In the genomic region with DNA sequence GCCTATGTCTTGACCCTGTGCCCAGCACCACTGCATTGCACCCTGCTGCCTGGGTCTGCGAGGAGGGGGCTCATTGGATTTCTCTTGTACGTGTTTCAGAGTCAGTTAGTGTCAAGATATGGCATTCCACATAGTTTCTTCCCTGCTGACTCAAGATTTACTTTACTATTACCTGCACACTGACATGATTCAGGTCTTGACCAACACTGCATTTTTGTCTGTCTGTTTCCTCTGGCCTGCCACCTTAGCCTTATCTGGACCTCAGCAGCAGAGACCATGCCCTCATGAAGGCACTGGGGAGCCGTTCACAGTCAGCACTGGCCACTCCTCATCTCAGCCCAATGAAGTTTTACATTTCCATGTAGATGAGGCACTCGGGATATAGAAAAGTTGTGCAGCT, we compare ENCODE assay signal across 1 cellular context.
TF ChIP-seq lines count a peak whose summit lies in the region.

No MANE protein-coding gene starts in this region.

TF ChIP-seq in K562, 482 proteins besides CTCF, POLR2A, EP300 and RAD21 (continued from another document):
- TF ChIP-seq MBD1 (CRISPR knock-in tag; IDR thresholded peaks at IDR 0.05) (no peak), CBFB (CRISPR knock-in tag; IDR thresholded peaks at IDR 0.05) (no peak), ZNF121 (CRISPR knock-in tag; conservative IDR thresholded peaks at IDR 0.05) (no peak), CHD2 (IDR thresholded peaks at IDR 0.05; ENCODE audit: low read depth, low read length) (no peak), FOXP4 (CRISPR knock-in tag; IDR thresholded peaks at IDR 0.05; ENCODE audit: borderline replicate concordance) (no peak), KAT2B (IDR thresholded peaks at IDR 0.05; ENCODE audit: low read depth, low read length) (no peak), EGR1 (conservative IDR thresholded peaks at IDR 0.05) (no peak), CAMTA2 (CRISPR knock-in tag; conservative IDR thresholded peaks at IDR 0.05) (no peak), SREBF2 (CRISPR knock-in tag; IDR thresholded peaks at IDR 0.05) (no peak), HMG20B (CRISPR knock-in tag; IDR thresholded peaks at IDR 0.05) (no peak), SIN3B (IDR thresholded peaks at IDR 0.05; ENCODE audit: low read depth) (no peak), HNRNPL (IDR thresholded peaks at IDR 0.05; ENCODE audit: low read depth, low read length) (0 out of 2 replicates have a peak, but pooled peaks have one; percentile 25), NR1H2 (CRISPR knock-in tag; IDR thresholded peaks at IDR 0.05) (no peak), ZNF445 (CRISPR knock-in tag; IDR thresholded peaks at IDR 0.05; ENCODE audit: low read depth) (no peak), BDP1 (IDR thresholded peaks at IDR 0.05; ENCODE audit: insufficient read depth, insufficient read length) (no peak), ZNF592 (IDR thresholded peaks at IDR 0.05) (peak; percentile 75), GABPB1 (CRISPR knock-in tag; IDR thresholded peaks at IDR 0.05) (no peak), TGIF2 (CRISPR knock-in tag; IDR thresholded peaks at IDR 0.05) (no peak), IFI16 (CRISPR knock-in tag; IDR thresholded peaks at IDR 0.05) (no peak), ZNF717 (CRISPR knock-in tag; IDR thresholded peaks at IDR 0.05) (no peak), SMAD4 (CRISPR knock-in tag; conservative IDR thresholded peaks at IDR 0.05) (0 out of 2 replicates have a peak, but pooled peaks have one; percentile 26), CCAR2 (IDR thresholded peaks at IDR 0.05; ENCODE audit: low read depth, low read length) (no peak), HNRNPUL1 (IDR thresholded peaks at IDR 0.05; ENCODE audit: low read length) (no peak), ZNF830 (CRISPR knock-in tag; IDR thresholded peaks at IDR 0.05) (no peak)
- TF ChIP-seq, protein P1, sequence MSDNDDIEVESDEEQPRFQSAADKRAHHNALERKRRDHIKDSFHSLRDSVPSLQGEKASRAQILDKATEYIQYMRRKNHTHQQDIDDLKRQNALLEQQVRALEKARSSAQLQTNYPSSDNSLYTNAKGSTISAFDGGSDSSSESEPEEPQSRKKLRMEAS (CRISPR knock-in tag; IDR thresholded peaks at IDR 0.05) = 0 out of 2 replicates have a peak, but pooled peaks have one; percentile 24
- TF ChIP-seq, protein P2, sequence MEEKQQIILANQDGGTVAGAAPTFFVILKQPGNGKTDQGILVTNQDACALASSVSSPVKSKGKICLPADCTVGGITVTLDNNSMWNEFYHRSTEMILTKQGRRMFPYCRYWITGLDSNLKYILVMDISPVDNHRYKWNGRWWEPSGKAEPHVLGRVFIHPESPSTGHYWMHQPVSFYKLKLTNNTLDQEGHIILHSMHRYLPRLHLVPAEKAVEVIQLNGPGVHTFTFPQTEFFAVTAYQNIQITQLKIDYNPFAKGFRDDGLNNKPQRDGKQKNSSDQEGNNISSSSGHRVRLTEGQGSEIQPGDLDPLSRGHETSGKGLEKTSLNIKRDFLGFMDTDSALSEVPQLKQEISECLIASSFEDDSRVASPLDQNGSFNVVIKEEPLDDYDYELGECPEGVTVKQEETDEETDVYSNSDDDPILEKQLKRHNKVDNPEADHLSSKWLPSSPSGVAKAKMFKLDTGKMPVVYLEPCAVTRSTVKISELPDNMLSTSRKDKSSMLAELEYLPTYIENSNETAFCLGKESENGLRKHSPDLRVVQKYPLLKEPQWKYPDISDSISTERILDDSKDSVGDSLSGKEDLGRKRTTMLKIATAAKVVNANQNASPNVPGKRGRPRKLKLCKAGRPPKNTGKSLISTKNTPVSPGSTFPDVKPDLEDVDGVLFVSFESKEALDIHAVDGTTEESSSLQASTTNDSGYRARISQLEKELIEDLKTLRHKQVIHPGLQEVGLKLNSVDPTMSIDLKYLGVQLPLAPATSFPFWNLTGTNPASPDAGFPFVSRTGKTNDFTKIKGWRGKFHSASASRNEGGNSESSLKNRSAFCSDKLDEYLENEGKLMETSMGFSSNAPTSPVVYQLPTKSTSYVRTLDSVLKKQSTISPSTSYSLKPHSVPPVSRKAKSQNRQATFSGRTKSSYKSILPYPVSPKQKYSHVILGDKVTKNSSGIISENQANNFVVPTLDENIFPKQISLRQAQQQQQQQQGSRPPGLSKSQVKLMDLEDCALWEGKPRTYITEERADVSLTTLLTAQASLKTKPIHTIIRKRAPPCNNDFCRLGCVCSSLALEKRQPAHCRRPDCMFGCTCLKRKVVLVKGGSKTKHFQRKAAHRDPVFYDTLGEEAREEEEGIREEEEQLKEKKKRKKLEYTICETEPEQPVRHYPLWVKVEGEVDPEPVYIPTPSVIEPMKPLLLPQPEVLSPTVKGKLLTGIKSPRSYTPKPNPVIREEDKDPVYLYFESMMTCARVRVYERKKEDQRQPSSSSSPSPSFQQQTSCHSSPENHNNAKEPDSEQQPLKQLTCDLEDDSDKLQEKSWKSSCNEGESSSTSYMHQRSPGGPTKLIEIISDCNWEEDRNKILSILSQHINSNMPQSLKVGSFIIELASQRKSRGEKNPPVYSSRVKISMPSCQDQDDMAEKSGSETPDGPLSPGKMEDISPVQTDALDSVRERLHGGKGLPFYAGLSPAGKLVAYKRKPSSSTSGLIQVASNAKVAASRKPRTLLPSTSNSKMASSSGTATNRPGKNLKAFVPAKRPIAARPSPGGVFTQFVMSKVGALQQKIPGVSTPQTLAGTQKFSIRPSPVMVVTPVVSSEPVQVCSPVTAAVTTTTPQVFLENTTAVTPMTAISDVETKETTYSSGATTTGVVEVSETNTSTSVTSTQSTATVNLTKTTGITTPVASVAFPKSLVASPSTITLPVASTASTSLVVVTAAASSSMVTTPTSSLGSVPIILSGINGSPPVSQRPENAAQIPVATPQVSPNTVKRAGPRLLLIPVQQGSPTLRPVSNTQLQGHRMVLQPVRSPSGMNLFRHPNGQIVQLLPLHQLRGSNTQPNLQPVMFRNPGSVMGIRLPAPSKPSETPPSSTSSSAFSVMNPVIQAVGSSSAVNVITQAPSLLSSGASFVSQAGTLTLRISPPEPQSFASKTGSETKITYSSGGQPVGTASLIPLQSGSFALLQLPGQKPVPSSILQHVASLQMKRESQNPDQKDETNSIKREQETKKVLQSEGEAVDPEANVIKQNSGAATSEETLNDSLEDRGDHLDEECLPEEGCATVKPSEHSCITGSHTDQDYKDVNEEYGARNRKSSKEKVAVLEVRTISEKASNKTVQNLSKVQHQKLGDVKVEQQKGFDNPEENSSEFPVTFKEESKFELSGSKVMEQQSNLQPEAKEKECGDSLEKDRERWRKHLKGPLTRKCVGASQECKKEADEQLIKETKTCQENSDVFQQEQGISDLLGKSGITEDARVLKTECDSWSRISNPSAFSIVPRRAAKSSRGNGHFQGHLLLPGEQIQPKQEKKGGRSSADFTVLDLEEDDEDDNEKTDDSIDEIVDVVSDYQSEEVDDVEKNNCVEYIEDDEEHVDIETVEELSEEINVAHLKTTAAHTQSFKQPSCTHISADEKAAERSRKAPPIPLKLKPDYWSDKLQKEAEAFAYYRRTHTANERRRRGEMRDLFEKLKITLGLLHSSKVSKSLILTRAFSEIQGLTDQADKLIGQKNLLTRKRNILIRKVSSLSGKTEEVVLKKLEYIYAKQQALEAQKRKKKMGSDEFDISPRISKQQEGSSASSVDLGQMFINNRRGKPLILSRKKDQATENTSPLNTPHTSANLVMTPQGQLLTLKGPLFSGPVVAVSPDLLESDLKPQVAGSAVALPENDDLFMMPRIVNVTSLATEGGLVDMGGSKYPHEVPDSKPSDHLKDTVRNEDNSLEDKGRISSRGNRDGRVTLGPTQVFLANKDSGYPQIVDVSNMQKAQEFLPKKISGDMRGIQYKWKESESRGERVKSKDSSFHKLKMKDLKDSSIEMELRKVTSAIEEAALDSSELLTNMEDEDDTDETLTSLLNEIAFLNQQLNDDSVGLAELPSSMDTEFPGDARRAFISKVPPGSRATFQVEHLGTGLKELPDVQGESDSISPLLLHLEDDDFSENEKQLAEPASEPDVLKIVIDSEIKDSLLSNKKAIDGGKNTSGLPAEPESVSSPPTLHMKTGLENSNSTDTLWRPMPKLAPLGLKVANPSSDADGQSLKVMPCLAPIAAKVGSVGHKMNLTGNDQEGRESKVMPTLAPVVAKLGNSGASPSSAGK (IDR thresholded peaks at IDR 0.05) = no peak
- TF ChIP-seq, protein P3, sequence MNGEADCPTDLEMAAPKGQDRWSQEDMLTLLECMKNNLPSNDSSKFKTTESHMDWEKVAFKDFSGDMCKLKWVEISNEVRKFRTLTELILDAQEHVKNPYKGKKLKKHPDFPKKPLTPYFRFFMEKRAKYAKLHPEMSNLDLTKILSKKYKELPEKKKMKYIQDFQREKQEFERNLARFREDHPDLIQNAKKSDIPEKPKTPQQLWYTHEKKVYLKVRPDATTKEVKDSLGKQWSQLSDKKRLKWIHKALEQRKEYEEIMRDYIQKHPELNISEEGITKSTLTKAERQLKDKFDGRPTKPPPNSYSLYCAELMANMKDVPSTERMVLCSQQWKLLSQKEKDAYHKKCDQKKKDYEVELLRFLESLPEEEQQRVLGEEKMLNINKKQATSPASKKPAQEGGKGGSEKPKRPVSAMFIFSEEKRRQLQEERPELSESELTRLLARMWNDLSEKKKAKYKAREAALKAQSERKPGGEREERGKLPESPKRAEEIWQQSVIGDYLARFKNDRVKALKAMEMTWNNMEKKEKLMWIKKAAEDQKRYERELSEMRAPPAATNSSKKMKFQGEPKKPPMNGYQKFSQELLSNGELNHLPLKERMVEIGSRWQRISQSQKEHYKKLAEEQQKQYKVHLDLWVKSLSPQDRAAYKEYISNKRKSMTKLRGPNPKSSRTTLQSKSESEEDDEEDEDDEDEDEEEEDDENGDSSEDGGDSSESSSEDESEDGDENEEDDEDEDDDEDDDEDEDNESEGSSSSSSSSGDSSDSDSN (IDR thresholded peaks at IDR 0.05; ENCODE audit: borderline replicate concordance in 1 of 2, low read depth in 2 of 2, low read length in 2 of 2) = 0 out of 4 replicates have a peak, but pooled peaks of 1 of the 2 experiments have one; percentile 17
